8 cellular contexts compared by ENCODE assay signal in the genomic region with DNA sequence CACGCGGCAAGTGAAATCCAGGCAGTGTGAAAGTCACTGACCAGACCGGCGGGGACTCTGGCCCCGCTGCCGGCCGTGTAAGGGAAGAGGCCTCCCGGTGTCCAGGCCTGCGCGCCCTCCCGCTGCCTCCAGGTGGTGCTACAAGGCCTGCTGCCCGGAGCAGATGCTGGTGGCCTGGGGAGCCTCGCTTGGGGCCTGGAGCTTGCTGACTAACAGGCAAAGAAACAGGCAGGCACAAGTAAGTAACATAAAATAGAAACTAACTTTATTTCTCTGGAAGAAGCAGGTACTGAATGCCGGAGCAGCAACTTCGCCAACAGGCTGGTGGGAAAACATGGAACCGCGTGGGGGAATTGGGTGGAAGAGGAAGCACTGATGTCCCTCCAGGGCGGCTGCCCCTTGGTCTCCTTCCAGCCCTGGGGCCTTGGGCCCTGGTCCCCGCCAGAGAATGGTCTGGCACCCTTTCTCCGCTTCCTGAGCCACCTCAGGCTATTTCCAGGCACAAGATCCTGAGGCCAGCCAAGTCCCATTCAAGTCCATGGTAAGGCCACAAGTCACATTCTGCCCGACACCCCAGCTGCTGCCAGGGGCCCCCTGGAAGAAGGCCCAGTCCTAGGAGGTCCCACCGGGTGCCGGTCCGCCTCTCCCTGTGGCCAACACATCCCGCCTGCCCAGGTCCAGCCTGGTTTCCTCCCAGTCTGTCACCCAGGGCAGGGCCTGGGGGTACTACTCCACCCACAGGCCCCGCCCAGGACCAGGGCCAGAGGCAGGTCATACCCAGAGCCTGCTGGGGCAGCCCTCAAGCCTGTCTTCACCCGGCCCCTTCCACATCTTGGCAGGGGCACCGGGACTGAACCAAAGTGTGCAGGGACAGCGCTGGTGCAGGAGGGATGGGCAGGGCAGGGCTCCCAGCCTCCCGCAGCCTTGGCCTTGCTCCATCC. TPM values are rescaled to one million over a fixed set of nuclear protein-coding genes. Genes with fewer than 3 reads are reported as not detected.
DNase-seq lines count a peak whose midpoint lies in the region; ATAC-seq, FAIRE-seq and TF ChIP-seq lines count a peak whose summit lies in the region.

No MANE protein-coding gene starts in this region.

- peak; percentile 97 for TF ChIP-seq CTCF in choroid plexus epithelial cell (conservative IDR thresholded peaks at IDR 0.05; ENCODE audit: low read depth, low read length)
- peak; percentile 97 for TF ChIP-seq CTCF in HepG2 (CRISPR knock-in tag; IDR thresholded peaks at IDR 0.05)

- H3K4me2 ChIP-seq in HepG2 (ENCODE audit: low read depth, low read length) = peak overlapping the region; percentile 32

- in situ Hi-C loops in HepG2 (cut with HindIII; ENCODE audit: extremely low pct_ligation_motif_present, low pct_unique_long_range_greater_than_20kb) = no loop called here

- DNase-seq in 8988T (peak; percentile 96), NCI-H2196 (lab: John Stamatoyannopoulos, UW; ENCODE audit: unreplicated experiment) (peak; percentile 73), choroid plexus epithelial cell (ENCODE audit: low read depth) (peak; percentile 94), HepG2 (ENCODE audit: low spot score) (peak; percentile 60)
- DNase-seq in activated CD4-positive, alpha-beta T cell treated with anti-CD3 and anti-CD28 coated beads for 48 hours = peak; percentile 82
- DNase-seq in stimulated activated CD4-positive, alpha-beta T cell treated with anti-CD3 and anti-CD28 coated beads, Interleukin-2, amount 100 ng/mL, for 48 hours = peak; percentile 55 to 71

- 19% methylated on average over 15 of the region's 30 CpGs for WGBS in HepG2 (ENCODE audit: low lambda C conversion rate)

- no peak overlapping the region for H3K4me3 ChIP-seq in choroid plexus epithelial cell (ENCODE audit: low read depth, low read length)
- no peak overlapping the region for H3K4me3 ChIP-seq in HepG2 (replicated peaks in 1 of 3; ENCODE audit: insufficient read depth in 1 of 3, low read depth in 2 of 3, low read length in 3 of 3)

- POLR2A ChIA-PET in HepG2 (lab: Yijun Ruan, JAX) = interaction anchor here (0.8 kb wide), 1 partner anchor 31 kb away, joined by 3 read pairs; no protein-coding TSS in a partner anchor

- peaks cover 0 to 25% of the 10 kb centered on the region in 2 experiments for H3K27me3 ChIP-seq in HepG2 (ENCODE audit: control insufficient read depth in 1 of 2, insufficient read depth in 2 of 2, low read length in 2 of 2)

- FAIRE-seq in HepG2 (lab: Jason Lieb, UNC) = peak; percentile 46

- TF ChIP-seq POLR2A in HepG2 (IDR thresholded peaks at IDR 0.05; ENCODE audit: insufficient read depth in 1 of 2, low read depth in 2 of 2, low read length in 2 of 2) = no peak

- no peaks in the 10 kb centered on the region for H4K20me1 ChIP-seq in HepG2 (ENCODE audit: insufficient read depth, low read length)

- no peaks in the 10 kb centered on the region for H3K36me3 ChIP-seq in HepG2 (replicated peaks in 1 of 2; ENCODE audit: control insufficient read depth in 1 of 2, insufficient read depth in 2 of 2, low read length in 2 of 2)

- H3K4me1 ChIP-seq in HepG2 (ENCODE audit: insufficient read depth, low read length) = peaks cover 4% of the 10 kb centered on the region; the same call in 1 of the 2 replicates

- CTCF ChIA-PET in HepG2 (lab: Yijun Ruan, JAX; ENCODE audit: low intra/inter-chr PET ratio, low total read pairs) = interaction anchor here (0.7 to 6.6 kb wide), 3 partner anchors 13 to 51 kb away, joined by 3 to 81 read pairs (median 24); no protein-coding TSS in a partner anchor

- H3K9me3 ChIP-seq in HepG2 (ENCODE audit: low read length) = no peaks in the 10 kb centered on the region

- BruUV-seq in HepG2 (replicated peaks; lab: Mats Ljungman, UMichigan) = no TSS peak

- no peak overlapping the region for H3K9ac ChIP-seq in HepG2 (ENCODE audit: insufficient read depth, low read depth, low read length)

- ATAC-seq in GM18511 (IDR thresholded peaks at IDR 0.05; ENCODE audit: unreplicated experiment) (peak; percentile 66), HepG2 (peak; percentile 98), GM21390 (IDR thresholded peaks at IDR 0.05; ENCODE audit: unreplicated experiment) (no peak)

- intact Hi-C loops in HepG2 (cut with micrococcal nuclease; ENCODE audit: unreplicated experiment) = loop anchor here (1.0 kb wide), 2 partner anchors 31 to 52 kb away; no protein-coding TSS in a partner anchor

- TF ChIP-seq EP300 in HepG2 (IDR thresholded peaks at IDR 0.05; ENCODE audit: low read depth in 2 of 2, low read length in 2 of 2) (no peak), HepG2 (CRISPR knock-in tag; IDR thresholded peaks at IDR 0.05; ENCODE audit: borderline replicate concordance) (no peak)

- H3K79me2 ChIP-seq in HepG2 (ENCODE audit: insufficient read depth, low read length) = no peaks in the 10 kb centered on the region

- no peak overlapping the region for H2AFZ ChIP-seq in HepG2 (ENCODE audit: low read length)

- H3K27ac ChIP-seq in HepG2 (ENCODE audit: extremely low read length, insufficient read depth, low read length) = no peak overlapping the region

- TF ChIP-seq RAD21 in HepG2 (CRISPR knock-in tag; IDR thresholded peaks at IDR 0.05) = peak; percentile 96

TF ChIP-seq in HepG2, 621 proteins besides CTCF, POLR2A, EP300 and RAD21 (continues in another document):
- TF ChIP-seq PLRG1 (conservative IDR thresholded peaks at IDR 0.05) (no peak), ZNF256 (CRISPR knock-in tag; conservative IDR thresholded peaks at IDR 0.05) (no peak), ZFX (CRISPR knock-in tag; IDR thresholded peaks at IDR 0.05; ENCODE audit: low read depth) (peak; percentile 76), ZNF737 (CRISPR knock-in tag; IDR thresholded peaks at IDR 0.05; ENCODE audit: borderline replicate concordance) (no peak), IRX3 (CRISPR knock-in tag; IDR thresholded peaks at IDR 0.05; ENCODE audit: borderline replicate concordance, low read depth) (no peak), DNMT3B (CRISPR knock-in tag; conservative IDR thresholded peaks at IDR 0.05) (no peak), RBM39 (IDR thresholded peaks at IDR 0.05; ENCODE audit: low read depth, low read length, poor library complexity, severe bottlenecking) (no peak), SAP130 (CRISPR knock-in tag; IDR thresholded peaks at IDR 0.05; ENCODE audit: low read depth) (0 out of 2 replicates have a peak, but pooled peaks have one; percentile 12), HES4 (CRISPR knock-in tag; IDR thresholded peaks at IDR 0.05; ENCODE audit: borderline replicate concordance) (no peak), BRCA1 (CRISPR knock-in tag; IDR thresholded peaks at IDR 0.05) (no peak), ZNF260 (CRISPR knock-in tag; IDR thresholded peaks at IDR 0.05; ENCODE audit: borderline replicate concordance, low read depth) (no peak), PCBP2 (optimal IDR thresholded peaks at IDR 0.05; ENCODE audit: low read depth, low read length, poor library complexity, severe bottlenecking) (no peak)

RNA-seq across cellular contexts. Expression of gene TNK2, which starts 45.0 kb away (rescaled TPM):
- total RNA-seq in HepG2 (2016; rRNA removed; fragmentation: Illumina TruSeq; extraction: Trizol) = 3.5 and 5.8 TPM in 2 replicates
- total RNA-seq in HepG2 (2016; cell fraction: cytosol; rRNA removed; fragmentation: Illumina TruSeq; extraction: Trizol; ENCODE audit: low read depth) = 1.8 and 2.6 TPM in 2 replicates
- total RNA-seq in HepG2 (2016; cell fraction: insoluble cytoplasmic fraction; rRNA removed; fragmentation: Illumina TruSeq; extraction: Trizol) = 4.0 and 5.9 TPM in 2 replicates
- 3.4 and 3.7 TPM in 2 replicates for total RNA-seq in HepG2 (2016; cell fraction: membrane; rRNA removed; fragmentation: Illumina TruSeq; extraction: Trizol)
- 5.5 and 5.8 TPM in 2 replicates for total RNA-seq in HepG2 (2016; cell fraction: nucleus; rRNA removed; fragmentation: Illumina TruSeq; extraction: Trizol)
- 4.6 and 7.5 TPM in 2 replicates for polyA plus RNA-seq in HepG2 (2011; rRNA removed)
- 2.7 and 3.4 TPM in 2 replicates for polyA plus RNA-seq in HepG2 (2011; cell fraction: cytosol; rRNA removed)
- 35.4 and 45.4 TPM in 2 replicates for polyA plus RNA-seq in HepG2 (2011; cell fraction: nucleus; rRNA removed)
- polyA plus RNA-seq in HepG2 (2012) = 6.7 and 12.2 TPM in 2 replicates
- 0.76 and 1.1 TPM in 2 replicates for polyA plus RNA-seq in HepG2 (2016; cell fraction: cytosol; fragmentation: Illumina TruSeq; extraction: Trizol; ENCODE audit: low read depth)
- 7.3 TPM in 2 replicates for polyA plus RNA-seq in HepG2 (2016; cell fraction: insoluble cytoplasmic fraction; fragmentation: Illumina TruSeq; extraction: Trizol; ENCODE audit: low read depth)
- polyA plus RNA-seq in HepG2 (2016; cell fraction: membrane; fragmentation: Illumina TruSeq; extraction: Trizol; ENCODE audit: low read depth) = 1.9 TPM in 2 replicates
- polyA plus RNA-seq in HepG2 (2016; cell fraction: nucleus; fragmentation: Illumina TruSeq; extraction: Trizol; ENCODE audit: insufficient read depth, low read depth) = 24.9 and 28.1 TPM in 2 replicates
- polyA minus RNA-seq in HepG2 (2011; rRNA and poly(A)+ RNA removed; ENCODE audit: low replicate concordance) = 14.4 and 18.0 TPM in 2 replicates
- polyA minus RNA-seq in HepG2 (2011; cell fraction: cytosol; rRNA and poly(A)+ RNA removed) = 4.1 and 6.0 TPM in 2 replicates
- 4.2 and 5.2 TPM in 2 replicates for polyA minus RNA-seq in HepG2 (2011; cell fraction: nucleus; rRNA and poly(A)+ RNA removed)

RNA-seq across cellular contexts. Expression of gene MUC4, which starts 51.7 kb away (rescaled TPM):
- not detected in 2 replicates for total RNA-seq in HepG2 (2016; rRNA removed; fragmentation: Illumina TruSeq; extraction: Trizol)
- total RNA-seq in HepG2 (2016; cell fraction: cytosol; rRNA removed; fragmentation: Illumina TruSeq; extraction: Trizol; ENCODE audit: low read depth) = not detected in 2 replicates
- not detected in 2 replicates for total RNA-seq in HepG2 (2016; cell fraction: insoluble cytoplasmic fraction; rRNA removed; fragmentation: Illumina TruSeq; extraction: Trizol)
- not detected in 2 replicates for total RNA-seq in HepG2 (2016; cell fraction: membrane; rRNA removed; fragmentation: Illumina TruSeq; extraction: Trizol)
- total RNA-seq in HepG2 (2016; cell fraction: nucleus; rRNA removed; fragmentation: Illumina TruSeq; extraction: Trizol) = not detected in 2 replicates
- 0.03 TPM in 1 of 2 replicates, not detected in the other for polyA plus RNA-seq in HepG2 (2011; rRNA removed)
- 0.01 TPM in 1 of 2 replicates, not detected in the other for polyA plus RNA-seq in HepG2 (2011; cell fraction: cytosol; rRNA removed)
- polyA plus RNA-seq in HepG2 (2011; cell fraction: nucleus; rRNA removed) = 0.10 and 0.42 TPM in 2 replicates
- not detected in 2 replicates for polyA plus RNA-seq in HepG2 (2012)
- polyA plus RNA-seq in HepG2 (2016; cell fraction: cytosol; fragmentation: Illumina TruSeq; extraction: Trizol; ENCODE audit: low read depth) = not detected in 2 replicates
- polyA plus RNA-seq in HepG2 (2016; cell fraction: insoluble cytoplasmic fraction; fragmentation: Illumina TruSeq; extraction: Trizol; ENCODE audit: low read depth) = not detected in 2 replicates
- polyA plus RNA-seq in HepG2 (2016; cell fraction: membrane; fragmentation: Illumina TruSeq; extraction: Trizol; ENCODE audit: low read depth) = not detected in 2 replicates
- polyA plus RNA-seq in HepG2 (2016; cell fraction: nucleus; fragmentation: Illumina TruSeq; extraction: Trizol; ENCODE audit: insufficient read depth, low read depth) = not detected in 2 replicates
- 0.40 TPM in 1 of 2 replicates, not detected in the other for polyA minus RNA-seq in HepG2 (2011; rRNA and poly(A)+ RNA removed; ENCODE audit: low replicate concordance)
- polyA minus RNA-seq in HepG2 (2011; cell fraction: cytosol; rRNA and poly(A)+ RNA removed) = not detected in 2 replicates
- polyA minus RNA-seq in HepG2 (2011; cell fraction: nucleus; rRNA and poly(A)+ RNA removed) = under 0.01 TPM in 1 of 2 replicates, not detected in the other
